15 cellular contexts compared by ENCODE assay signal in genomic region chr22:38735126-38735464, GRCh38. TPM values are rescaled to one million over a fixed set of nuclear protein-coding genes. Genes with fewer than 3 reads are reported as not detected.
DNase-seq lines count a peak whose midpoint lies in the region; ATAC-seq and TF ChIP-seq lines count a peak whose summit lies in the region.
"Had no signal": no experiment of that assay in that cellular context is flagged by ENCODE, and none has a peak within 500 bp of the region (broad histone marks: within the 10 kb centered on the region; RNA-seq: fewer than 3 reads in every experiment).

No MANE protein-coding gene starts in this region.

- H3K36me3 Mint-ChIP-seq in activated naive CD4-positive, alpha-beta T cell treated with anti-CD3 and anti-CD28 coated beads, Interleukin-2, amount 50 U/mL, for 72 hours: peaks cover 7 to 23% of the 10 kb centered on the region in 2 donors

- H3K27ac ChIP-seq in heart right ventricle: peak overlapping the region in 3 of 10 donors; percentile 31 to 76 (median 51)
- peak overlapping the region in 2 of 3 donors; percentile 85 to 92 for H3K27ac ChIP-seq in thyroid gland

- intact Hi-C loops in Right ventricle myocardium superior (cut with DNase I): no loop called here
- intact Hi-C loops in heart right ventricle (cut with DNase I): no loop called here
- intact Hi-C loops in mucosa of descending colon (cut with DNase I, micrococcal nuclease): no loop called here
- intact Hi-C loops in thyroid gland (cut with DNase I): no loop called here

- H3K27ac Mint-ChIP-seq in activated naive CD4-positive, alpha-beta T cell treated with anti-CD3 and anti-CD28 coated beads, Interleukin-2, amount 50 U/mL, for 72 hours: peak overlapping the region; percentile 91 to 95

- DNase-seq in Right ventricle myocardium superior (peak; percentile 33), heart right ventricle (no peak), mucosa of descending colon (peak in 2 of 3 donors; percentile 28 to 40), thyroid gland (no peak), MG63 (no peak)
- DNase-seq in activated naive CD4-positive, alpha-beta T cell treated with anti-CD3 and anti-CD28 coated beads, Interleukin-2, amount 50 U/mL, for 72 hours (ENCODE audit: low spot score in 2 of 2): no peak
- DNase-seq: AML-193, GOT3, NCI-H1417 treated with DMSO at 0.1 percent for 48 hours, SIG-M5, uterus had no signal

- H3K9me3 Mint-ChIP-seq in activated naive CD4-positive, alpha-beta T cell treated with anti-CD3 and anti-CD28 coated beads, Interleukin-2, amount 50 U/mL, for 72 hours: no peaks in the 10 kb centered on the region

- no peak for TF ChIP-seq POLR2A in thyroid gland (IDR thresholded peaks at IDR 0.05)

- ATAC-seq in Right ventricle myocardium superior (ENCODE audit: poor library complexity) (no peak), heart right ventricle (no peak), mucosa of descending colon (no peak), GM21528 (IDR thresholded peaks at IDR 0.05; ENCODE audit: low FRiP score, unreplicated experiment) (no peak), GM21786 (IDR thresholded peaks at IDR 0.05; ENCODE audit: unreplicated experiment) (no peak)
- ATAC-seq in activated naive CD4-positive, alpha-beta T cell treated with anti-CD3 and anti-CD28 coated beads, Interleukin-2, amount 50 U/mL, for 72 hours: no peak
- ATAC-seq: heart left ventricle, right cardiac atrium had no signal

- WGBS in heart right ventricle, 2 donors: 95 to 97% methylated on average over 7 of the region's 7 CpGs
- 93 to 97% methylated on average over 7 of the region's 7 CpGs for WGBS in thyroid gland, 2 donors

- H3K9me3 ChIP-seq in heart right ventricle (no peaks in the 10 kb centered on the region), mucosa of descending colon (no peaks in the 10 kb centered on the region), thyroid gland (no peaks in the 10 kb centered on the region), MG63 (no peaks in the 10 kb centered on the region)
- H3K9me3 ChIP-seq: heart left ventricle, uterus had no signal

- no peaks in the 10 kb centered on the region for H3K27me3 ChIP-seq in heart right ventricle
- H3K27me3 ChIP-seq in thyroid gland: no peaks in the 10 kb centered on the region
- H3K27me3 ChIP-seq in MG63: no peaks in the 10 kb centered on the region
- H3K27me3 ChIP-seq: heart left ventricle, uterus had no signal

- H3K4me1 ChIP-seq in heart right ventricle (peaks cover 9 to 57% (median 32%) of the 10 kb centered on the region in 9 donors), mucosa of descending colon (ENCODE audit: low read depth) (peaks cover 6% of the 10 kb centered on the region), thyroid gland (peaks cover 22 to 45% of the 10 kb centered on the region in 2 donors)
- H3K4me1 ChIP-seq: uterus had no signal

- TF ChIP-seq CTCF in heart right ventricle (IDR thresholded peaks at IDR 0.05) (no peak), mucosa of descending colon (IDR thresholded peaks at IDR 0.05) (no peak), thyroid gland (IDR thresholded peaks at IDR 0.05) (no peak)

- H3K36me3 ChIP-seq in heart right ventricle (peaks cover 11 to 100% (median 48%) of the 10 kb centered on the region in 9 donors), mucosa of descending colon (ENCODE audit: low read depth) (peaks cover 22% of the 10 kb centered on the region), thyroid gland (peaks cover 52 to 67% of the 10 kb centered on the region in 2 donors), MG63 (peaks cover 70% of the 10 kb centered on the region)
- H3K36me3 ChIP-seq: uterus had no signal

- H3K4me3 ChIP-seq in heart right ventricle: no peak overlapping the region
- H3K4me3 ChIP-seq in mucosa of descending colon: no peak overlapping the region
- H3K4me3 ChIP-seq in thyroid gland (replicated peaks in 1 of 3): no peak overlapping the region
- no peak overlapping the region for H3K4me3 ChIP-seq in MG63
- H3K4me3 ChIP-seq: heart left ventricle, uterus had no signal

RNA-seq across cellular contexts. Expression of gene SUN2, which starts 20.7 kb away (rescaled TPM):
- total RNA-seq in Right ventricle myocardium superior (117 TPM), heart right ventricle (100 to 1,000 TPM in 5 of 10 donors, 10 to 100 TPM in 5; 70.2 to 178 (median 97.2) TPM), mucosa of descending colon (100 to 1,000 TPM; 130 to 235 (median 181) TPM), thyroid gland (100 to 1,000 TPM; 137 to 356 (median 153) TPM)
- 100 to 1,000 TPM in 1 of 2 donors, 10 to 100 TPM in 1; 38.6 to 112 TPM for polyA plus RNA-seq in heart right ventricle
- 100 to 1,000 TPM; 142 to 241 TPM for total RNA-seq in activated naive CD4-positive, alpha-beta T cell treated with anti-CD3 and anti-CD28 coated beads, Interleukin-2, amount 50 U/mL, for 72 hours
- total RNA-seq in MG63 (2014; rRNA removed; shearing (Covaris generic); ENCODE audit: low replicate concordance): 126 and 182 TPM in 2 replicates

RNA-seq across cellular contexts. Expression of gene GTPBP1, which starts 29.4 kb away (rescaled TPM):
- total RNA-seq in Right ventricle myocardium superior (30.6 TPM), heart right ventricle (10 to 100 TPM; 23.0 to 53.2 (median 34.2) TPM), mucosa of descending colon (10 to 100 TPM; 73.1 to 96.8 (median 76.8) TPM), thyroid gland (100 to 1,000 TPM in 1 of 4 donors, 10 to 100 TPM in 3; 51.6 to 117 (median 69.6) TPM)
- polyA plus RNA-seq in heart right ventricle: 10 to 100 TPM; 13.5 to 18.4 TPM
- total RNA-seq in activated naive CD4-positive, alpha-beta T cell treated with anti-CD3 and anti-CD28 coated beads, Interleukin-2, amount 50 U/mL, for 72 hours: 100 to 1,000 TPM; 109 to 142 TPM
- total RNA-seq in MG63 (2014; rRNA removed; shearing (Covaris generic); ENCODE audit: low replicate concordance): 19.4 and 22.0 TPM in 2 replicates

RNA-seq across cellular contexts. Expression of gene JOSD1, which starts 34.4 kb away (rescaled TPM):
- total RNA-seq in Right ventricle myocardium superior: 17.2 TPM
- 10 to 100 TPM; 13.7 to 37.3 (median 21.8) TPM for total RNA-seq in heart right ventricle
- 10 to 100 TPM in 1 of 2 donors, 1 to 10 TPM in 1; 9.6 to 24.2 TPM for polyA plus RNA-seq in heart right ventricle
- 10 to 100 TPM; 70.0 to 79.0 TPM for total RNA-seq in activated naive CD4-positive, alpha-beta T cell treated with anti-CD3 and anti-CD28 coated beads, Interleukin-2, amount 50 U/mL, for 72 hours
- 10 to 100 TPM; 82.5 to 98.3 (median 87.9) TPM for total RNA-seq in mucosa of descending colon
- 10 to 100 TPM; 46.7 to 76.6 (median 62.2) TPM for total RNA-seq in thyroid gland
- 47.5 and 113 TPM in 2 replicates for total RNA-seq in MG63 (2014; rRNA removed; shearing (Covaris generic); ENCODE audit: low replicate concordance)

RNA-seq across cellular contexts. Expression of gene TOMM22, which starts 53.3 kb away (rescaled TPM):
- total RNA-seq in Right ventricle myocardium superior: 60.9 TPM
- total RNA-seq in heart right ventricle: 10 to 100 TPM; 55.7 to 86.2 (median 72.2) TPM
- polyA plus RNA-seq in heart right ventricle: 10 to 100 TPM; 23.0 to 40.7 TPM
- 100 to 1,000 TPM; 116 to 120 TPM for total RNA-seq in activated naive CD4-positive, alpha-beta T cell treated with anti-CD3 and anti-CD28 coated beads, Interleukin-2, amount 50 U/mL, for 72 hours
- total RNA-seq in mucosa of descending colon: 10 to 100 TPM; 64.5 to 84.4 (median 72.4) TPM
- 10 to 100 TPM; 39.4 to 61.3 (median 45.8) TPM for total RNA-seq in thyroid gland
- 110 and 257 TPM in 2 replicates for total RNA-seq in MG63 (2014; rRNA removed; shearing (Covaris generic); ENCODE audit: low replicate concordance)

RNA-seq across cellular contexts. Expression of gene DNAL4, which starts 58.8 kb away (rescaled TPM):
- total RNA-seq in Right ventricle myocardium superior: 12.2 TPM
- 10 to 100 TPM in 4 of 10 donors, 1 to 10 TPM in 6; 8.3 to 11.7 (median 9.9) TPM for total RNA-seq in heart right ventricle
- polyA plus RNA-seq in heart right ventricle: 10 to 100 TPM in 1 of 2 donors, 1 to 10 TPM in 1; 7.7 to 10.7 TPM
- 1 to 10 TPM; 5.2 to 7.8 TPM for total RNA-seq in activated naive CD4-positive, alpha-beta T cell treated with anti-CD3 and anti-CD28 coated beads, Interleukin-2, amount 50 U/mL, for 72 hours
- total RNA-seq in mucosa of descending colon: 10 to 100 TPM; 14.7 to 17.6 (median 16.1) TPM
- total RNA-seq in thyroid gland: 10 to 100 TPM; 30.9 to 50.0 (median 37.9) TPM
- 11.3 and 18.8 TPM in 2 replicates for total RNA-seq in MG63 (2014; rRNA removed; shearing (Covaris generic); ENCODE audit: low replicate concordance)

Comparison
In these comparisons a context has a peak if more than half of its experiments do, and no peak if none do; other contexts are left out.
1. DNase-seq: peak in Right ventricle myocardium superior (single experiment) and mucosa of descending colon (2 of 3); none in heart right ventricle (0 of 2), activated naive CD4-positive, alpha-beta T cell treated with anti-CD3 and anti-CD28 coated beads, Interleukin-2, amount 50 U/mL, for 72 hours (0 of 2), thyroid gland (0 of 2) and MG63 (single experiment).